Comparison of ENCODE assay signal across 1 cellular context in the genomic region with DNA sequence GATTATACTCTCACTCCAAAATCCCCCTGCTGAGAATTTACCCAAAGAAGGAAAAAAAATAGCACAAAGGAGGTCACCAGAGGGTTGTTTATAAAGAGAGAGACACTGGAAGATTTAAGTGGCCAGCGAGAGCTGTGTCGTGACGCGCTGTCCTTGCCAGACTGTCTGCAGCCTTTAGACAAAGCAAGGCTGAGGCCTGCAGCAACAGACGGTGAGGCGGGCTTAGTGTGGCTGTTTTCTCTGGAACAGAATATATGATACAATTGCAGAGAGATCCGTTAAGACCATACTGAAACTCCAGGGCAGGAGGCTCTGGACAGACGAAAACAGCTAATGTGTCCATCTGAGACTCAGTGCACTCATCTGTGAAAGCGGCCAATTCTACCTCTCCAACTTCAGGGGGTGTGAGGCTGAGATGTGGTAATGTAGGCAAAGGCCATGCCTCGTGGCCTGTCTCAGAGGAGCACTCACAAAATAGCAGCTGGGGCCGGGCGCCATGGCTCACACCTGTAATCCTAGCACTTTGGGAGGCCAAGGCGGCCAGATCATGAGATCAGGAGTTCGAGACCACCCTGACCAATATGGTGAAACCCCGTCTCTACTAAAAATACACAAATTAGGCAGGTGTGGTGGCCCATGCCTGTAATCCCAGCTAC.
TF ChIP-seq lines count a peak whose summit lies in the region.

No MANE protein-coding gene starts in this region.

TF ChIP-seq in HepG2, 621 proteins besides CTCF, POLR2A, EP300 and RAD21:
- TF ChIP-seq MBD4 (IDR thresholded peaks at IDR 0.05; ENCODE audit: borderline replicate concordance, low read length) = no peak
- TF ChIP-seq STAG1 (CRISPR knock-in tag; IDR thresholded peaks at IDR 0.05) = no peak
- TF ChIP-seq, protein P1, sequence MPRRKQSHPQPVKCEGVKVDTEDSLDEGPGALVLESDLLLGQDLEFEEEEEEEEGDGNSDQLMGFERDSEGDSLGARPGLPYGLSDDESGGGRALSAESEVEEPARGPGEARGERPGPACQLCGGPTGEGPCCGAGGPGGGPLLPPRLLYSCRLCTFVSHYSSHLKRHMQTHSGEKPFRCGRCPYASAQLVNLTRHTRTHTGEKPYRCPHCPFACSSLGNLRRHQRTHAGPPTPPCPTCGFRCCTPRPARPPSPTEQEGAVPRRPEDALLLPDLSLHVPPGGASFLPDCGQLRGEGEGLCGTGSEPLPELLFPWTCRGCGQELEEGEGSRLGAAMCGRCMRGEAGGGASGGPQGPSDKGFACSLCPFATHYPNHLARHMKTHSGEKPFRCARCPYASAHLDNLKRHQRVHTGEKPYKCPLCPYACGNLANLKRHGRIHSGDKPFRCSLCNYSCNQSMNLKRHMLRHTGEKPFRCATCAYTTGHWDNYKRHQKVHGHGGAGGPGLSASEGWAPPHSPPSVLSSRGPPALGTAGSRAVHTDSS (CRISPR knock-in tag; conservative IDR thresholded peaks at IDR 0.05) = no peak
- TF ChIP-seq HNF4A (CRISPR knock-in tag; IDR thresholded peaks at IDR 0.05) = no peak
- no peak for TF ChIP-seq KAT2B (IDR thresholded peaks at IDR 0.05; ENCODE audit: borderline replicate concordance, low read depth, low read length)
- no peak for TF ChIP-seq ZFP62 (CRISPR knock-in tag; IDR thresholded peaks at IDR 0.05)
- no peak for TF ChIP-seq KDM6A (CRISPR knock-in tag; IDR thresholded peaks at IDR 0.05; ENCODE audit: low read depth)
- TF ChIP-seq ZNF577 (CRISPR knock-in tag; IDR thresholded peaks at IDR 0.05; ENCODE audit: borderline replicate concordance, low read depth) = no peak
- 0 out of 2 replicates have a peak, but pooled peaks have one; percentile 23 for TF ChIP-seq ZNF329 (CRISPR knock-in tag; IDR thresholded peaks at IDR 0.05; ENCODE audit: low read depth)
- no peak for TF ChIP-seq CHCHD3 (CRISPR knock-in tag; IDR thresholded peaks at IDR 0.05)
- TF ChIP-seq BRCA1 (CRISPR knock-in tag; IDR thresholded peaks at IDR 0.05) = no peak
- TF ChIP-seq KLF6 (CRISPR knock-in tag; IDR thresholded peaks at IDR 0.05) = no peak
- TF ChIP-seq ZFP37 (CRISPR knock-in tag; IDR thresholded peaks at IDR 0.05; ENCODE audit: borderline replicate concordance) = no peak
- no peak for TF ChIP-seq ZNF501 (CRISPR knock-in tag; IDR thresholded peaks at IDR 0.05)
- TF ChIP-seq NFIB (CRISPR knock-in tag; IDR thresholded peaks at IDR 0.05; ENCODE audit: borderline replicate concordance) = no peak
- 0 out of 2 replicates have a peak, but pooled peaks have one; percentile 50 for TF ChIP-seq ZNF891 (CRISPR knock-in tag; IDR thresholded peaks at IDR 0.05)
- TF ChIP-seq ZFP1 (CRISPR knock-in tag; IDR thresholded peaks at IDR 0.05) = no peak
